20 cellular contexts compared by ENCODE assay signal in the genomic region with DNA sequence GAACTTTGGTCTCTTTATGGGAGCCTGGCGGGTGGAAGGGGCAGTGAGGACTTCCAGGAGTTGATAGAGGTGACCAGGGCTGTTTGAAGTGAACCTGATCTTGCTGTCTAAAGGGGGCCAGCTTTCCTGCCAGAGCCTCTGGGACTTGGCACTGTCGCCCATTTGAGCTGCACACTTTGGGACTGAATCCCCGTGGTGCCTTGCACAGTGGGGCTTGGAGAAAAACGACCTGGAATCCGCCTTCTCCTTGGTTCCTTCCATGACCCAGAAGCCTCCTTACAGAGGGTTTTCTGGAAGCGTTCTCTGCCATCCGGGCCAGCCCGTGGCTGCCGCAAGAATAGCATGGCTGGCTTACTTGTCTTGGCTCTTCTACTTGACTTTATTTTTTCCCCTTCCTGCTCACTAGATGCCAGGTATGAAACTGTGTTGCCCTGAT. TPM values are rescaled to one million over a fixed set of nuclear protein-coding genes. Genes with fewer than 3 reads are reported as not detected.
DNase-seq lines count a peak whose midpoint lies in the region; ATAC-seq and TF ChIP-seq lines count a peak whose summit lies in the region.
"Had no signal": no experiment of that assay in that cellular context is flagged by ENCODE, and none has a peak within 500 bp of the region (broad histone marks: within the 10 kb centered on the region; RNA-seq: fewer than 3 reads in every experiment).

No MANE protein-coding gene starts in this region.

- H3K9me3 ChIP-seq in prostate gland = no peaks in the 10 kb centered on the region
- H3K9me3 ChIP-seq: sigmoid colon, tibial artery had no signal

- peak; percentile 57 for ATAC-seq in left colon
- no peak for ATAC-seq in HG02938 (IDR thresholded peaks at IDR 0.05; ENCODE audit: unreplicated experiment)
- ATAC-seq: activated CD4-positive, CD25-positive, alpha-beta regulatory T cell treated with anti-CD3 and anti-CD28 coated beads, Interleukin-2, amount 50 U/mL, for 24 hours; CD8-positive, alpha-beta T cell; K562 had no signal

- no peak overlapping the region for H3K27ac ChIP-seq in prostate gland
- H3K27ac ChIP-seq: brain microvascular endothelial cell, sigmoid colon, tibial artery had no signal

- peak overlapping the region; percentile 53 for H3K4me3 ChIP-seq in AG10803 (ENCODE audit: low read length)
- peak overlapping the region; percentile 6 for H3K4me3 ChIP-seq in astrocyte of the spinal cord (ENCODE audit: low read depth, low read length)
- H3K4me3 ChIP-seq in prostate gland = no peak overlapping the region
- H3K4me3 ChIP-seq: K562, sigmoid colon, tibial artery had no signal

- no peak for TF ChIP-seq POLR2A in prostate gland (IDR thresholded peaks at IDR 0.05)

- no peaks in the 10 kb centered on the region for H3K36me3 ChIP-seq in prostate gland
- H3K36me3 ChIP-seq: brain microvascular endothelial cell, sigmoid colon, tibial artery had no signal

- peaks cover 4% of the 10 kb centered on the region for H3K4me1 ChIP-seq in prostate gland (replicated peaks)

- no peak for TF ChIP-seq CTCF in AG10803 (conservative IDR thresholded peaks at IDR 0.05; ENCODE audit: low read length)
- no peak for TF ChIP-seq CTCF in astrocyte of the spinal cord (IDR thresholded peaks at IDR 0.05; ENCODE audit: low read depth, low read length)
- TF ChIP-seq CTCF in prostate gland (IDR thresholded peaks at IDR 0.05) = no peak

- DNase-seq in AG10803 (ENCODE audit: low read depth) (no peak), astrocyte of the spinal cord (ENCODE audit: low read depth, low spot score) (no peak), left colon (peak in 1 of 2 donors; percentile 45), prostate gland (ENCODE audit: low spot score) (peak; percentile 15), DMS153 treated with DMSO at 0.1 percent for 48 hours (lab: John Stamatoyannopoulos, UW; ENCODE audit: unreplicated experiment) (no peak), epidermal melanocyte (ENCODE audit: insufficient read length, low spot score) (no peak), NCI-H524 (lab: John Stamatoyannopoulos, UW) (no peak)
- DNase-seq: activated CD8-positive, alpha-beta memory T cell treated with anti-CD3 and anti-CD28 coated beads, Interleukin-2, amount 50 U/mL, for 4 hours; activated gamma-delta T cell treated with Interleukin-2 at 50 U/mL for 16 hours; brain microvascular endothelial cell; CD8-positive, alpha-beta T cell; effector CD4-positive, alpha-beta T cell; NCI-H1048; NK-92 treated with Interleukin-12 subunit alpha and Interleukin-12 subunit beta, amount 100 ng/mL, for 24 hours; SHP77 treated with DMSO at 0.1 percent for 48 hours; sigmoid colon; tibial artery had no signal

- no peaks in the 10 kb centered on the region for H3K27me3 ChIP-seq in prostate gland (replicated peaks; ENCODE audit: insufficient read depth)

- 32% methylated on average over 9 of the region's 9 CpGs for WGBS in prostate gland

- intact Hi-C loops in left colon (cut with DNase I, micrococcal nuclease) (no loop called here), prostate gland (cut with DNase I) (no loop called here)

- in situ Hi-C loops in astrocyte of the spinal cord (cut with HindIII; ENCODE audit: low sequenced_read_pairs) = no loop called here

RNA-seq across cellular contexts. Expression of a gene that starts 2.0 kb away (rescaled TPM):
- 10 to 100 TPM; 46.2 to 51.0 TPM for total RNA-seq in left colon
- 10 to 100 TPM in 1 of 2 donors, 1 to 10 TPM in 1; 5.4 to 13.7 TPM for total RNA-seq in prostate gland
- total RNA-seq: CD8-positive, alpha-beta T cell; K562 had no signal

Comparison
In these comparisons a context has a peak if more than half of its experiments do, and no peak if none do; other contexts are left out.
1. H3K4me3 ChIP-seq: peak in AG10803 (single experiment) and astrocyte of the spinal cord (single experiment); none in prostate gland (0 of 2).